Comparison of ENCODE assay signal across 14 cellular contexts in genomic region chr12:91178801-91179200, GRCh38. TPM values are rescaled to one million over a fixed set of nuclear protein-coding genes. Genes with fewer than 3 reads are reported as not detected.
A peak's percentile ranks its signal among the peaks of the same experiment; 100 is the strongest.
DNase-seq lines count a peak whose midpoint lies in the region; ATAC-seq and TF ChIP-seq lines count a peak whose summit lies in the region.
"Had no signal": no experiment of that assay in that cellular context is flagged by ENCODE, and none has a peak within 500 bp of the region (broad histone marks: within the 10 kb centered on the region; RNA-seq: fewer than 3 reads in every experiment).

No MANE protein-coding gene starts in this region.

- peak overlapping the region; percentile 22 to 42 for H3K4me3 ChIP-seq in right atrium auricular region
- peak overlapping the region; percentile 51 for H3K4me3 ChIP-seq in fibroblast of mammary gland (ENCODE audit: control insufficient read depth, low read depth, low read length)
- peak overlapping the region; percentile 8 to 9 for H3K4me3 ChIP-seq in prostate gland
- H3K4me3 ChIP-seq in uterus = peak overlapping the region; percentile 36 to 52
- H3K4me3 ChIP-seq: GM23338 had no signal

- H3K27ac ChIP-seq in right atrium auricular region (peak overlapping the region; percentile 76 to 77), prostate gland (peak overlapping the region; percentile 36 to 63), uterus (peak overlapping the region; percentile 87 to 97)
- H3K27ac ChIP-seq: WERI-Rb-1 had no signal

- TF ChIP-seq CTCF in right atrium auricular region (IDR thresholded peaks at IDR 0.05) (no peak), fibroblast of mammary gland (conservative IDR thresholded peaks at IDR 0.05; ENCODE audit: control insufficient read depth, insufficient read depth, low read depth, low read length) (no peak), prostate gland (IDR thresholded peaks at IDR 0.05) (no peak), uterus (IDR thresholded peaks at IDR 0.05) (no peak)

- H3K36me3 ChIP-seq in right atrium auricular region (peaks cover 4% of the 10 kb centered on the region), prostate gland (no peaks in the 10 kb centered on the region), uterus (no peaks in the 10 kb centered on the region)
- H3K36me3 ChIP-seq: WERI-Rb-1 had no signal

- H3K9me3 ChIP-seq in right atrium auricular region = no peaks in the 10 kb centered on the region
- H3K9me3 ChIP-seq in prostate gland = no peaks in the 10 kb centered on the region
- no peaks in the 10 kb centered on the region for H3K9me3 ChIP-seq in uterus

- ATAC-seq in Right ventricle myocardium inferior = no peak
- ATAC-seq in HG03175 (IDR thresholded peaks at IDR 0.05; ENCODE audit: unreplicated experiment) = no peak
- ATAC-seq: activated CD8-positive, alpha-beta memory T cell treated with anti-CD3 and anti-CD28 coated beads, Interleukin-2, amount 10 ng/mL, durations not matched to agents 7 days and 5 days had no signal

- no peaks in the 10 kb centered on the region for H3K4me1 ChIP-seq in right atrium auricular region
- no peaks in the 10 kb centered on the region for H3K4me1 ChIP-seq in prostate gland (replicated peaks)
- H3K4me1 ChIP-seq in uterus = no peaks in the 10 kb centered on the region

- H3K27me3 ChIP-seq in right atrium auricular region (no peaks in the 10 kb centered on the region), prostate gland (replicated peaks; ENCODE audit: insufficient read depth) (no peaks in the 10 kb centered on the region), uterus (no peaks in the 10 kb centered on the region)

- 72% methylated on average over 1 of the region's 1 CpG for WGBS in prostate gland

- no peak for TF ChIP-seq POLR2A in prostate gland (IDR thresholded peaks at IDR 0.05)
- no peak for TF ChIP-seq POLR2A in uterus (IDR thresholded peaks at IDR 0.05)

- DNase-seq in right atrium auricular region (ENCODE audit: low spot score) (no peak), Right ventricle myocardium inferior (ENCODE audit: missing footprints) (no peak), fibroblast of mammary gland (ENCODE audit: low read depth) (no peak), prostate gland (ENCODE audit: low spot score) (no peak), uterus (no peak), LoVo (ENCODE audit: low spot score) (no peak), AML-193 (lab: John Stamatoyannopoulos, UW) (no peak)
- DNase-seq: activated CD8-positive, alpha-beta memory T cell treated with anti-CD3 and anti-CD28 coated beads, Interleukin-2, amount 10 ng/mL, durations not matched to agents 7 days and 5 days; NCI-H1105; NCI-H345; stimulated activated naive CD4-positive, alpha-beta T cell treated with Interleukin-2 at 50 U/mL for 16 hours; WERI-Rb-1 had no signal

- intact Hi-C loops in Right ventricle myocardium inferior (cut with DNase I) (loop anchor here (5.0 to 10.0 kb wide), 2 partner anchors 74 to 204 kb away; no protein-coding TSS in a partner anchor), prostate gland (cut with DNase I) (loop anchor here (5.0 kb wide), 3 partner anchors 148 to 196 kb away; no protein-coding TSS in a partner anchor), uterus (cut with DNase I; ENCODE audit: low total_unique reads) (loop anchor here (5.0 kb wide), 1 partner anchor 148 kb away; no protein-coding TSS in a partner anchor)

RNA-seq across cellular contexts. Expression of gene DCN, which starts 3.8 kb away (rescaled TPM):
- total RNA-seq in right atrium auricular region = 1,000 to 10,000 TPM in 1 of 2 donors, 100 to 1,000 TPM in 1; 994 to 1,906 TPM
- total RNA-seq in Right ventricle myocardium inferior = 1,037 TPM
- total RNA-seq in prostate gland = 100 to 1,000 TPM; 104 to 404 TPM
- 1,000 to 10,000 TPM; 1,699 to 4,675 (median 2,258) TPM for total RNA-seq in uterus
- total RNA-seq: activated CD8-positive, alpha-beta memory T cell treated with anti-CD3 and anti-CD28 coated beads, Interleukin-2, amount 10 ng/mL, durations not matched to agents 7 days and 5 days; GM23338 had no signal
